8 cellular contexts compared by ENCODE assay signal in the genomic region with DNA sequence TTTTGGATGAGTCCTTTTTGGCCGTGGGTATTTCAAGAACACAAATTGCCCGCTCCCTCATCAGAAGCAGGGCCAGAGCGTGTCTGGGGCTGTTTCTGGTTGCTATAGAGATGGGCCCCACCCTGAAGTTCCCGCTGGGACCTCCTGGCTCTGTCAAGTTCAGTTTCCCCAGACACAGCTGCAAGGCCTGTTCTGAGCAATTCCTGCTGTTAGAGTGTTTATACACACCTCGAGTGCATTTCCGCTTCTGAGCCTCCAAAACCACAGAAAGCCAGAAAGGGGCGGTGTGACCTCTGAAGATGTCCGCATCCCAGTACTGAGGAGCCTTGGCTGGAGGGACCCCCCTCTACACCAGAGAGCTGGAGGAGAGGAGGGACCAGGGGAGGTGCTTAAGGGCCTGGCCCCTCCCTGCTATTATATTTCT. TPM values are rescaled to one million over a fixed set of nuclear protein-coding genes. Genes with fewer than 3 reads are reported as not detected.
A peak's percentile ranks its signal among the peaks of the same experiment; 100 is the strongest.
DNase-seq lines count a peak whose midpoint lies in the region; ATAC-seq, FAIRE-seq and TF ChIP-seq lines count a peak whose summit lies in the region.

No MANE protein-coding gene starts in this region.

- H4K20me1 ChIP-seq in OCI-LY3 (ENCODE audit: insufficient read depth, low read length), result no peaks in the 10 kb centered on the region
- no peaks in the 10 kb centered on the region for H4K20me1 ChIP-seq in osteoblast (ENCODE audit: insufficient read depth, low read length)

- DNase-seq in A549 (ENCODE audit: low read depth in 1 of 2, low spot score in 1 of 2), result no peak
- DNase-seq in effector memory CD4-positive, alpha-beta T cell, result peak; percentile 27 to 36 (median 29)
- peak; percentile 72 for DNase-seq in osteoblast (ENCODE audit: insufficient read length, low spot score, missing footprints)
- no peak for DNase-seq in NCI-H526 treated with DMSO at 0.1 percent for 48 hours (lab: John Stamatoyannopoulos, UW)
- DNase-seq in NCI-H146 (lab: John Stamatoyannopoulos, UW), result no peak

- peak overlapping the region; percentile 28; the same call in 1 of the 2 replicates for H3K9ac ChIP-seq in OCI-LY3 (ENCODE audit: low read length)

- no peak for TF ChIP-seq RAD21 in A549 (conservative IDR thresholded peaks at IDR 0.05 in 1 of 2, IDR thresholded peaks at IDR 0.05 in 1 of 2)

- H3K27me3 ChIP-seq in OCI-LY3 (ENCODE audit: low read depth, low read length) (no peaks in the 10 kb centered on the region), osteoblast (ENCODE audit: insufficient read depth, low read length) (no peaks in the 10 kb centered on the region)
- no peaks in the 10 kb centered on the region for H3K27me3 ChIP-seq in effector memory CD4-positive, alpha-beta T cell (replicated peaks; ENCODE audit: control insufficient read depth, insufficient read depth, low read length, poor library complexity, severe bottlenecking)

- H3K4me1 ChIP-seq in A549 (peaks cover 10% of the 10 kb centered on the region), OCI-LY3 (ENCODE audit: low read length) (peaks cover 11% of the 10 kb centered on the region), osteoblast (ENCODE audit: insufficient read depth, low read length) (peaks cover 5% of the 10 kb centered on the region)
- H3K4me1 ChIP-seq in effector memory CD4-positive, alpha-beta T cell (ENCODE audit: control insufficient read depth, insufficient read depth, low read length, poor library complexity, severe bottlenecking), result peaks cover 16% of the 10 kb centered on the region

- H2AFZ ChIP-seq in OCI-LY3 (ENCODE audit: low read depth, low read length), result peak overlapping the region; percentile 84
- H2AFZ ChIP-seq in osteoblast (ENCODE audit: low read length), result peak overlapping the region; percentile 57

- H3K27ac ChIP-seq in A549, result no peak overlapping the region
- H3K27ac ChIP-seq in OCI-LY3 (ENCODE audit: low read length), result no peak overlapping the region
- H3K27ac ChIP-seq in effector memory CD4-positive, alpha-beta T cell (ENCODE audit: insufficient read depth, low read length, poor library complexity, severe bottlenecking), result peak overlapping the region; percentile 65
- no peak overlapping the region for H3K27ac ChIP-seq in osteoblast (ENCODE audit: low read depth, low read length)

- H3K4me3 ChIP-seq in A549 (no peak overlapping the region), OCI-LY3 (ENCODE audit: low read length) (peak overlapping the region; percentile 60), osteoblast (ENCODE audit: insufficient read depth, low read length) (no peak overlapping the region)
- no peak overlapping the region for H3K4me3 ChIP-seq in effector memory CD4-positive, alpha-beta T cell (ENCODE audit: insufficient read depth, low read depth, low read length, poor library complexity, severe bottlenecking)

- POLR2A ChIA-PET in A549 (lab: Yijun Ruan, JAX), result interaction anchor here (1.2 kb wide), 1 partner anchor 9 kb away, joined by 8 read pairs; a partner anchor contains a TSS

- no peak for TF ChIP-seq EP300 in A549 (IDR thresholded peaks at IDR 0.05)

- H3K9me3 ChIP-seq in A549 (no peaks in the 10 kb centered on the region), OCI-LY3 (ENCODE audit: insufficient read depth, low read length) (no peaks in the 10 kb centered on the region), osteoblast (ENCODE audit: low read depth, low read length) (no peaks in the 10 kb centered on the region)
- no peaks in the 10 kb centered on the region for H3K9me3 ChIP-seq in effector memory CD4-positive, alpha-beta T cell (ENCODE audit: control insufficient read depth, low read length)

- no peaks in the 10 kb centered on the region for H3K36me3 ChIP-seq in OCI-LY3 (replicated peaks; ENCODE audit: low read depth, low read length)
- no peaks in the 10 kb centered on the region for H3K36me3 ChIP-seq in effector memory CD4-positive, alpha-beta T cell (ENCODE audit: control insufficient read depth, insufficient read depth, low read length)
- no peaks in the 10 kb centered on the region for H3K36me3 ChIP-seq in osteoblast (ENCODE audit: insufficient read depth, low read length)

- CTCF ChIA-PET in A549 (lab: Yijun Ruan, JAX), result interaction anchor here (1.0 to 6.3 kb wide), 6 partner anchors 11 to 34 kb away, joined by 5 to 38 read pairs (median 6); a partner anchor contains a TSS

- TF ChIP-seq CTCF in A549 (IDR thresholded peaks at IDR 0.05) (no peak), OCI-LY3 (IDR thresholded peaks at IDR 0.05; ENCODE audit: low read depth, low read length) (no peak), osteoblast (IDR thresholded peaks at IDR 0.05; ENCODE audit: extremely low read depth, low read depth, low read length) (no peak)

- FAIRE-seq in A549 (lab: Jason Lieb, UNC), result no peak

- ATAC-seq in A549 (peak; percentile 23 to 28; a peak in 3 of 6 replicates), GM18505 (IDR thresholded peaks at IDR 0.05; ENCODE audit: unreplicated experiment) (peak; percentile 68), HG02852 (IDR thresholded peaks at IDR 0.05; ENCODE audit: unreplicated experiment) (peak; percentile 87)

- H3K79me2 ChIP-seq in OCI-LY3 (ENCODE audit: low read length), result no peaks in the 10 kb centered on the region
- H3K79me2 ChIP-seq in osteoblast (ENCODE audit: insufficient read depth, low read length), result no peaks in the 10 kb centered on the region

- TF ChIP-seq POLR2A in A549 (IDR thresholded peaks at IDR 0.05; ENCODE audit: low read length), result no peak
- no peak for TF ChIP-seq POLR2A in GM18505 (IDR thresholded peaks at IDR 0.05; ENCODE audit: borderline replicate concordance, extremely low read depth, insufficient read depth, insufficient read length)

- 78% methylated on average over 8 of the region's 8 CpGs for WGBS in A549 (ENCODE audit: missing lambda C conversion rate)

- H3K4me2 ChIP-seq in A549 (no peak overlapping the region), OCI-LY3 (ENCODE audit: low read length) (peak overlapping the region; percentile 72), osteoblast (ENCODE audit: insufficient read depth, low read length) (peak overlapping the region; percentile 13)

TF ChIP-seq in A549, 52 proteins besides CTCF, POLR2A, EP300 and RAD21 (continues in another document):
- TF ChIP-seq PHF8 (IDR thresholded peaks at IDR 0.05; ENCODE audit: borderline replicate concordance, low read depth) (no peak), ZC3H11A (IDR thresholded peaks at IDR 0.05) (no peak), GATA3 (IDR thresholded peaks at IDR 0.05; ENCODE audit: borderline replicate concordance) (no peak), RNF2 (IDR thresholded peaks at IDR 0.05; ENCODE audit: borderline replicate concordance, low read depth) (no peak), HOXB5 (CRISPR knock-in tag; IDR thresholded peaks at IDR 0.05) (no peak), BHLHE40 (IDR thresholded peaks at IDR 0.05; ENCODE audit: low read depth, low read length) (no peak)
- TF ChIP-seq, protein P1, sequence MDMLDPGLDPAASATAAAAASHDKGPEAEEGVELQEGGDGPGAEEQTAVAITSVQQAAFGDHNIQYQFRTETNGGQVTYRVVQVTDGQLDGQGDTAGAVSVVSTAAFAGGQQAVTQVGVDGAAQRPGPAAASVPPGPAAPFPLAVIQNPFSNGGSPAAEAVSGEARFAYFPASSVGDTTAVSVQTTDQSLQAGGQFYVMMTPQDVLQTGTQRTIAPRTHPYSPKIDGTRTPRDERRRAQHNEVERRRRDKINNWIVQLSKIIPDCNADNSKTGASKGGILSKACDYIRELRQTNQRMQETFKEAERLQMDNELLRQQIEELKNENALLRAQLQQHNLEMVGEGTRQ (IDR thresholded peaks at IDR 0.05), result no peak

RNA-seq across cellular contexts. Expression of a gene that starts 9.3 kb away (rescaled TPM):
- polyA plus RNA-seq in A549 (2011; rRNA removed) (35.6 and 39.7 TPM in 2 replicates), A549 (2017; fragmentation: RNase III; extraction: RNeasy Plus Mini Kit Qiagen cat#74134 plus additional on column Dnase treatment) (111 to 131 TPM (median 116 TPM) in 3 replicates)
- 26.6 and 35.4 TPM in 2 replicates for polyA plus RNA-seq in A549 (2012; cell fraction: cytosol; rRNA removed)
- polyA plus RNA-seq in A549 (2012; cell fraction: nucleus; rRNA removed), result 60.1 and 71.4 TPM in 2 replicates
- polyA minus RNA-seq in A549 (2011; rRNA and poly(A)+ RNA removed), result 31.8 and 40.3 TPM in 2 replicates
- total RNA-seq in osteoblast, result 31.1 and 38.3 TPM in 2 replicates

RNA-seq across cellular contexts. Expression of a gene that starts 13.9 kb away (rescaled TPM):
- 19.6 and 26.7 TPM in 2 replicates for polyA plus RNA-seq in A549 (2011; rRNA removed)
- 50.0 and 67.2 TPM in 2 replicates for polyA plus RNA-seq in A549 (2012; cell fraction: cytosol; rRNA removed)
- 162 and 183 TPM in 2 replicates for polyA plus RNA-seq in A549 (2012; cell fraction: nucleus; rRNA removed)
- 45.3 to 54.7 TPM (median 46.6 TPM) in 3 replicates for polyA plus RNA-seq in A549 (2017; fragmentation: RNase III; extraction: RNeasy Plus Mini Kit Qiagen cat#74134 plus additional on column Dnase treatment)
- 31.2 and 34.8 TPM in 2 replicates for polyA minus RNA-seq in A549 (2011; rRNA and poly(A)+ RNA removed)
- 21.7 and 22.4 TPM in 2 replicates for total RNA-seq in osteoblast

RNA-seq across cellular contexts. Expression of a gene that starts 20.3 kb away (rescaled TPM):
- polyA plus RNA-seq in A549 (2011; rRNA removed), result 0.97 and 1.6 TPM in 2 replicates
- polyA plus RNA-seq in A549 (2012; cell fraction: cytosol; rRNA removed), result 1.3 and 2.0 TPM in 2 replicates
- polyA plus RNA-seq in A549 (2012; cell fraction: nucleus; rRNA removed), result 6.1 and 10.5 TPM in 2 replicates
- polyA plus RNA-seq in A549 (2017; fragmentation: RNase III; extraction: RNeasy Plus Mini Kit Qiagen cat#74134 plus additional on column Dnase treatment), result 3.5 to 4.5 TPM (median 4.3 TPM) in 3 replicates
- 1.7 and 3.3 TPM in 2 replicates for polyA minus RNA-seq in A549 (2011; rRNA and poly(A)+ RNA removed)
- total RNA-seq in osteoblast, result 1.1 and 2.1 TPM in 2 replicates

RNA-seq across cellular contexts. Expression of a gene that starts 32.3 kb away (rescaled TPM):
- polyA plus RNA-seq in A549 (2011; rRNA removed), result 13.5 and 17.4 TPM in 2 replicates
- polyA plus RNA-seq in A549 (2012; cell fraction: cytosol; rRNA removed), result 17.8 and 28.0 TPM in 2 replicates
- polyA plus RNA-seq in A549 (2012; cell fraction: nucleus; rRNA removed), result 46.1 and 47.2 TPM in 2 replicates
- 26.2 to 30.2 TPM (median 30.1 TPM) in 3 replicates for polyA plus RNA-seq in A549 (2017; fragmentation: RNase III; extraction: RNeasy Plus Mini Kit Qiagen cat#74134 plus additional on column Dnase treatment)
- polyA minus RNA-seq in A549 (2011; rRNA and poly(A)+ RNA removed), result 12.7 and 16.0 TPM in 2 replicates
- total RNA-seq in osteoblast, result 22.8 and 23.3 TPM in 2 replicates

RNA-seq across cellular contexts. Expression of a gene that starts 40.2 kb away (rescaled TPM):
- polyA plus RNA-seq in A549 (2011; rRNA removed), result 43.4 and 53.5 TPM in 2 replicates
- polyA plus RNA-seq in A549 (2012; cell fraction: cytosol; rRNA removed), result 126 and 151 TPM in 2 replicates
- polyA plus RNA-seq in A549 (2012; cell fraction: nucleus; rRNA removed), result 315 and 362 TPM in 2 replicates
- 102 to 105 TPM (median 104 TPM) in 3 replicates for polyA plus RNA-seq in A549 (2017; fragmentation: RNase III; extraction: RNeasy Plus Mini Kit Qiagen cat#74134 plus additional on column Dnase treatment)
- polyA minus RNA-seq in A549 (2011; rRNA and poly(A)+ RNA removed), result 63.6 and 110 TPM in 2 replicates
- 36.6 and 37.1 TPM in 2 replicates for total RNA-seq in osteoblast

Comparison
In these comparisons a context has a peak if more than half of its experiments do, and no peak if none do; other contexts are left out.
1. ATAC-seq: peak in every context shown above with its lines; median percentile 87 in HG02852; 68 in GM18505; 26 in A549.
2. DNase-seq: peak in effector memory CD4-positive, alpha-beta T cell (3 of 3) and osteoblast (single experiment); none in A549 (0 of 2), NCI-H526 treated with DMSO at 0.1 percent for 48 hours (single experiment) and NCI-H146 (single experiment).